In genomic region chr1:15510611-15511405, GRCh38 we compare ENCODE assay signal across 1 cellular context.
TF ChIP-seq lines count a peak whose summit lies in the region.

No MANE protein-coding gene starts in this region.

TF ChIP-seq in H1, 55 proteins besides CTCF, POLR2A, EP300 and RAD21:
- TF ChIP-seq SUZ12 (IDR thresholded peaks at IDR 0.05; ENCODE audit: low read length), result no peak
- no peak for TF ChIP-seq RBBP5 (IDR thresholded peaks at IDR 0.05; ENCODE audit: borderline replicate concordance, low read depth, low read length)
- no peak for TF ChIP-seq HDAC6 (IDR thresholded peaks at IDR 0.05; ENCODE audit: low read depth, low read length)
- TF ChIP-seq CHD1 (IDR thresholded peaks at IDR 0.05; ENCODE audit: low read depth, low read length), result no peak
- TF ChIP-seq TEAD4 (IDR thresholded peaks at IDR 0.05; ENCODE audit: low read depth, low read length), result no peak
- no peak for TF ChIP-seq MAFK (IDR thresholded peaks at IDR 0.05; ENCODE audit: low read depth, low read length)
- no peak for TF ChIP-seq USF2 (IDR thresholded peaks at IDR 0.05; ENCODE audit: low read length)
- no peak for TF ChIP-seq GTF2F1 (IDR thresholded peaks at IDR 0.05; ENCODE audit: borderline replicate concordance, low read depth, low read length)
- TF ChIP-seq KDM1A (IDR thresholded peaks at IDR 0.05; ENCODE audit: borderline replicate concordance, low read length), result no peak
TF ChIP-seq in H1: peak in this region for 0.
